Comparison of ENCODE assay signal across 1 cellular context in the genomic region with DNA sequence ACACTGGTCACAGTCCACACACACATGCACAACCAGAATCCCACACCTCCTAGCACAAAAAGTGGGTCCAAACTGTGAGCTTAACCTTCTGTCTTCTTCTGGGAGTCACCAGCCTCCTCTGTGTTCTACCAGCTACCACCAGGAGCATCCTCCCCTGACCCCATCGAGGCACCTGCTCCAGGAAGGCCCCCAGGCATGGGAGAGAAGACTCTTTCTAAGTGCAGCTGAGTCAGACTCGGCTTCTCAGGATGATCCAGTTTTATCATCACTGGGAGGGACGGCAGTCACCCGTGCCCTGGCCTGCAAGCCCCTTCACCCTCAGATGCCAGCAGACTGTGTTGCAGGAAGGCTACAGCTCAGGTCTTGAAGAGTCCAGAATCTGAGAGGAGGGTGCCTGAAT.
TF ChIP-seq lines count a peak whose summit lies in the region.

No MANE protein-coding gene starts in this region.

TF ChIP-seq in H1, 55 proteins besides CTCF, POLR2A, EP300 and RAD21:
- TF ChIP-seq NRF1 (IDR thresholded peaks at IDR 0.05; ENCODE audit: low read depth, low read length), result no peak
- no peak for TF ChIP-seq ASH2L (IDR thresholded peaks at IDR 0.05; ENCODE audit: low read length)
- TF ChIP-seq KDM4A (IDR thresholded peaks at IDR 0.05; ENCODE audit: low read depth, low read length, severe bottlenecking), result no peak
- TF ChIP-seq, protein P1, sequence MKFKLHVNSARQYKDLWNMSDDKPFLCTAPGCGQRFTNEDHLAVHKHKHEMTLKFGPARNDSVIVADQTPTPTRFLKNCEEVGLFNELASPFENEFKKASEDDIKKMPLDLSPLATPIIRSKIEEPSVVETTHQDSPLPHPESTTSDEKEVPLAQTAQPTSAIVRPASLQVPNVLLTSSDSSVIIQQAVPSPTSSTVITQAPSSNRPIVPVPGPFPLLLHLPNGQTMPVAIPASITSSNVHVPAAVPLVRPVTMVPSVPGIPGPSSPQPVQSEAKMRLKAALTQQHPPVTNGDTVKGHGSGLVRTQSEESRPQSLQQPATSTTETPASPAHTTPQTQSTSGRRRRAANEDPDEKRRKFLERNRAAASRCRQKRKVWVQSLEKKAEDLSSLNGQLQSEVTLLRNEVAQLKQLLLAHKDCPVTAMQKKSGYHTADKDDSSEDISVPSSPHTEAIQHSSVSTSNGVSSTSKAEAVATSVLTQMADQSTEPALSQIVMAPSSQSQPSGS (IDR thresholded peaks at IDR 0.05; ENCODE audit: low read length), result no peak
- no peak for TF ChIP-seq SIN3A (conservative IDR thresholded peaks at IDR 0.05 in 1 of 2, IDR thresholded peaks at IDR 0.05 in 1 of 2; ENCODE audit: low read depth in 1 of 2, low read length in 2 of 2)
- no peak for TF ChIP-seq GABPA (IDR thresholded peaks at IDR 0.05; ENCODE audit: borderline replicate concordance, insufficient read depth, low read length)
- no peak for TF ChIP-seq TBP (IDR thresholded peaks at IDR 0.05; ENCODE audit: low read depth, low read length)
- no peak for TF ChIP-seq RXRA (IDR thresholded peaks at IDR 0.05; ENCODE audit: insufficient read depth, low read depth, low read length)
- TF ChIP-seq, protein P2, sequence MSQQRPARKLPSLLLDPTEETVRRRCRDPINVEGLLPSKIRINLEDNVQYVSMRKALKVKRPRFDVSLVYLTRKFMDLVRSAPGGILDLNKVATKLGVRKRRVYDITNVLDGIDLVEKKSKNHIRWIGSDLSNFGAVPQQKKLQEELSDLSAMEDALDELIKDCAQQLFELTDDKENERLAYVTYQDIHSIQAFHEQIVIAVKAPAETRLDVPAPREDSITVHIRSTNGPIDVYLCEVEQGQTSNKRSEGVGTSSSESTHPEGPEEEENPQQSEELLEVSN (IDR thresholded peaks at IDR 0.05), result no peak
- no peak for TF ChIP-seq CEBPB (IDR thresholded peaks at IDR 0.05; ENCODE audit: low read depth, low read length)
